Comparison of ENCODE assay signal across 16 cellular contexts in genomic region chr15:71611721-71612016, GRCh38.
DNase-seq lines count a peak whose midpoint lies in the region; ATAC-seq and TF ChIP-seq lines count a peak whose summit lies in the region.
"Had no signal": no experiment of that assay in that cellular context is flagged by ENCODE, and none has a peak within 500 bp of the region (broad histone marks: within the 10 kb centered on the region; RNA-seq: fewer than 3 reads in every experiment).

No MANE protein-coding gene starts in this region.

- no peak for TF ChIP-seq EP300 in tibial nerve (IDR thresholded peaks at IDR 0.05)

- 49% methylated on average over 2 of the region's 2 CpGs for WGBS in tibial nerve, 2 donors

- no peak overlapping the region for H3K4me3 ChIP-seq in H7 (ENCODE audit: insufficient read depth, low read depth, low read length)
- no peak overlapping the region for H3K4me3 ChIP-seq in SJCRH30
- H3K4me3 ChIP-seq in tibial nerve = no peak overlapping the region
- no peak overlapping the region for H3K4me3 ChIP-seq in osteoblast (ENCODE audit: insufficient read depth, low read length)
- H3K4me3 ChIP-seq: K562, SJSA1 had no signal

- H3K36me3 ChIP-seq in H7 (replicated peaks; ENCODE audit: control insufficient read depth, insufficient read depth, low read length) (no peaks in the 10 kb centered on the region), SJCRH30 (no peaks in the 10 kb centered on the region), tibial nerve (no peaks in the 10 kb centered on the region), osteoblast (ENCODE audit: insufficient read depth, low read length) (no peaks in the 10 kb centered on the region)
- H3K36me3 ChIP-seq: SJSA1 had no signal

- H3K79me2 ChIP-seq in osteoblast (ENCODE audit: insufficient read depth, low read length) = no peaks in the 10 kb centered on the region

- no peak overlapping the region for H3K4me2 ChIP-seq in osteoblast (ENCODE audit: insufficient read depth, low read length)

- H3K36me3 Mint-ChIP-seq in glutamatergic neuron (ENCODE audit: unreplicated experiment) (no peaks in the 10 kb centered on the region), chondrocyte (ENCODE audit: low read depth) (no peaks in the 10 kb centered on the region)

- H3K4me1 ChIP-seq in SJCRH30 (peaks cover 46% of the 10 kb centered on the region), tibial nerve (peaks cover 0 to 24% (median 3%) of the 10 kb centered on the region in 4 donors), osteoblast (ENCODE audit: insufficient read depth, low read length) (peaks cover 3% of the 10 kb centered on the region)
- H3K4me1 ChIP-seq: SJSA1 had no signal

- no peak overlapping the region for H3K4me3 Mint-ChIP-seq in glutamatergic neuron (ENCODE audit: unreplicated experiment)
- no peak overlapping the region for H3K4me3 Mint-ChIP-seq in chondrocyte (ENCODE audit: unreplicated experiment)

- H3K27me3 ChIP-seq in H7 (ENCODE audit: control insufficient read depth, insufficient read depth, low read length) (no peaks in the 10 kb centered on the region), SJCRH30 (no peaks in the 10 kb centered on the region), tibial nerve (no peaks in the 10 kb centered on the region), osteoblast (ENCODE audit: insufficient read depth, low read length) (no peaks in the 10 kb centered on the region)
- H3K27me3 ChIP-seq: SJSA1 had no signal

- TF ChIP-seq CTCF in glutamatergic neuron (IDR thresholded peaks at IDR 0.05; ENCODE audit: partially characterized antibody, unreplicated experiment) = no peak
- TF ChIP-seq CTCF in tibial nerve (IDR thresholded peaks at IDR 0.05) = no peak
- TF ChIP-seq CTCF in osteoblast (IDR thresholded peaks at IDR 0.05; ENCODE audit: extremely low read depth, low read depth, low read length) = no peak
- no peak for TF ChIP-seq CTCF in chondrocyte (IDR thresholded peaks at IDR 0.05)

- DNase-seq in H7 = peak; percentile 19
- no peak for DNase-seq in SJCRH30
- no peak for DNase-seq in glutamatergic neuron
- no peak for DNase-seq in tibial nerve (ENCODE audit: low spot score in 2 of 2)
- DNase-seq in osteoblast (ENCODE audit: insufficient read length, low spot score, missing footprints) = no peak
- no peak for DNase-seq in chondrocyte (ENCODE audit: low spot score)
- DNase-seq: AML-193, COR-L47, HCEC 1CT, NCI-H1417 treated with DMSO at 0.1 percent for 48 hours, NCI-H1930, NCI-H446, RPMI8226 had no signal

- H4K20me1 ChIP-seq in osteoblast (ENCODE audit: insufficient read depth, low read length) = no peaks in the 10 kb centered on the region

- H3K4me1 Mint-ChIP-seq in glutamatergic neuron (ENCODE audit: low read depth, unreplicated experiment) (peaks cover 8% of the 10 kb centered on the region), chondrocyte (ENCODE audit: low read depth) (peaks cover 3% of the 10 kb centered on the region)

- TF ChIP-seq POLR2A in tibial nerve (IDR thresholded peaks at IDR 0.05) = no peak

- no peak overlapping the region for H2AFZ ChIP-seq in osteoblast (ENCODE audit: low read length)

- peaks cover 3% of the 10 kb centered on the region for H3K9me3 Mint-ChIP-seq in glutamatergic neuron (ENCODE audit: unreplicated experiment)
- no peaks in the 10 kb centered on the region for H3K9me3 Mint-ChIP-seq in chondrocyte (ENCODE audit: low read depth)

- H3K9me3 ChIP-seq in SJCRH30 (replicated peaks) (0 out of 2 replicates have a peak, but pooled peaks cover 3% of the 10 kb centered on the region), tibial nerve (no peaks in the 10 kb centered on the region), osteoblast (ENCODE audit: low read depth, low read length) (no peaks in the 10 kb centered on the region)
- H3K9me3 ChIP-seq: SJSA1 had no signal

- no peaks in the 10 kb centered on the region for H3K27me3 Mint-ChIP-seq in glutamatergic neuron (ENCODE audit: unreplicated experiment)
- H3K27me3 Mint-ChIP-seq in chondrocyte (ENCODE audit: low read depth) = peaks cover 7% of the 10 kb centered on the region

- no peak for ATAC-seq in HG03025 (IDR thresholded peaks at IDR 0.05; ENCODE audit: low FRiP score, unreplicated experiment)
- ATAC-seq: K562 had no signal

- H3K27ac ChIP-seq in SJCRH30 = peak overlapping the region; percentile 98
- H3K27ac ChIP-seq in tibial nerve = peak overlapping the region; percentile 29 to 66 (median 52)
- no peak overlapping the region for H3K27ac ChIP-seq in osteoblast (ENCODE audit: low read depth, low read length)
- H3K27ac ChIP-seq: SJSA1 had no signal

- H3K27ac Mint-ChIP-seq in glutamatergic neuron (ENCODE audit: unreplicated experiment) = peak overlapping the region; percentile 6
- H3K27ac Mint-ChIP-seq in chondrocyte (ENCODE audit: unreplicated experiment) = no peak overlapping the region
